11 cellular contexts compared by ENCODE assay signal in genomic region chr3:106025151-106025722, GRCh38.
DNase-seq lines count a peak whose midpoint lies in the region; ATAC-seq, FAIRE-seq and TF ChIP-seq lines count a peak whose summit lies in the region.
"Had no signal": no experiment of that assay in that cellular context is flagged by ENCODE, and none has a peak within 500 bp of the region (broad histone marks: within the 10 kb centered on the region; RNA-seq: fewer than 3 reads in every experiment).

No MANE protein-coding gene starts in this region.

- H3K27ac Mint-ChIP-seq in activated CD8-positive, alpha-beta memory T cell treated with anti-CD3 and anti-CD28 coated beads, Interleukin-2, amount 10 ng/mL, durations not matched to agents 7 days and 5 days: no peak overlapping the region
- no peak overlapping the region for H3K27ac Mint-ChIP-seq in activated naive CD8-positive, alpha-beta T cell treated with anti-CD3 and anti-CD28 coated beads for 36 hours

- H3K36me3 Mint-ChIP-seq in activated CD8-positive, alpha-beta memory T cell treated with anti-CD3 and anti-CD28 coated beads, Interleukin-2, amount 10 ng/mL, durations not matched to agents 7 days and 5 days: peaks cover 11% of the 10 kb centered on the region
- H3K36me3 Mint-ChIP-seq in activated naive CD8-positive, alpha-beta T cell treated with anti-CD3 and anti-CD28 coated beads for 36 hours: peaks cover 6% of the 10 kb centered on the region

- peaks cover 7% of the 10 kb centered on the region for H3K9me3 Mint-ChIP-seq in activated CD8-positive, alpha-beta memory T cell treated with anti-CD3 and anti-CD28 coated beads, Interleukin-2, amount 10 ng/mL, durations not matched to agents 7 days and 5 days (ENCODE audit: low read depth)
- peaks cover 3% of the 10 kb centered on the region for H3K9me3 Mint-ChIP-seq in activated naive CD8-positive, alpha-beta T cell treated with anti-CD3 and anti-CD28 coated beads for 36 hours
- H3K9me3 Mint-ChIP-seq: activated T-cell treated with anti-CD3 and anti-CD28 coated beads, Interleukin-2, amount 50 U/mL, for 4 hours had no signal

- H4K5ac ChIP-seq in H1 (ENCODE audit: insufficient read length, low read depth, low read length): no peak overlapping the region

- H2BK20ac ChIP-seq in H1 (ENCODE audit: low read length): no peak overlapping the region

- H3K27me3 ChIP-seq in H1 (replicated peaks in 1 of 4; ENCODE audit: control insufficient read depth in 3 of 4, extremely low read depth in 1 of 4, insufficient read depth in 3 of 4, low read length in 3 of 4) (no peaks in the 10 kb centered on the region), neuronal stem cell (ENCODE audit: control insufficient read depth in 3 of 3, insufficient read depth in 3 of 3, low read depth in 1 of 3, low read length in 3 of 3) (no peaks in the 10 kb centered on the region)

- no peak overlapping the region for H2AK5ac ChIP-seq in H1 (ENCODE audit: low read depth, low read length)
- H2AK5ac ChIP-seq in neuronal stem cell (ENCODE audit: low read depth, low read length): no peak overlapping the region

- H2BK5ac ChIP-seq in H1 (ENCODE audit: low read depth, low read length): no peak overlapping the region
- H2BK5ac ChIP-seq in neuronal stem cell (ENCODE audit: low read length): no peak overlapping the region

- no peaks in the 10 kb centered on the region for H3K23me2 ChIP-seq in H1 (ENCODE audit: low read depth, low read length)

- no peak overlapping the region for H3K4me3 Mint-ChIP-seq in activated CD8-positive, alpha-beta memory T cell treated with anti-CD3 and anti-CD28 coated beads, Interleukin-2, amount 10 ng/mL, durations not matched to agents 7 days and 5 days
- H3K4me3 Mint-ChIP-seq in activated naive CD8-positive, alpha-beta T cell treated with anti-CD3 and anti-CD28 coated beads for 36 hours: no peak overlapping the region
- H3K4me3 Mint-ChIP-seq: activated T-cell treated with anti-CD3 and anti-CD28 coated beads, Interleukin-2, amount 50 U/mL, for 4 hours had no signal

- no peak overlapping the region for H3K9ac ChIP-seq in H1 (replicated peaks in 1 of 4; ENCODE audit: extremely low read depth in 1 of 4, low read depth in 3 of 4, low read length in 3 of 4)
- H3K9ac ChIP-seq in neuronal stem cell (ENCODE audit: low read depth, low read length, poor library complexity): no peak overlapping the region

- no peak overlapping the region for H3K4me2 ChIP-seq in H1 (ENCODE audit: insufficient read depth in 1 of 2, low read depth in 2 of 2, low read length in 2 of 2)
- no peak overlapping the region for H3K4me2 ChIP-seq in neuronal stem cell (ENCODE audit: insufficient read depth, low read length, poor library complexity, severe bottlenecking)

- no peak for FAIRE-seq in H1 (lab: Jason Lieb, UNC)

- H3K4me3 ChIP-seq in H1 (ENCODE audit: extremely low read depth in 1 of 4, insufficient read depth in 2 of 4, low read depth in 3 of 4, low read length in 4 of 4) (no peak overlapping the region), neuronal stem cell (ENCODE audit: low read length in 2 of 2) (no peak overlapping the region)

- H2BK120ac ChIP-seq in H1 (replicated peaks; ENCODE audit: low read depth, low read length) (no peak overlapping the region), neuronal stem cell (ENCODE audit: low read depth, low read length) (no peak overlapping the region)

- peak overlapping the region; percentile 78 for H2AFZ ChIP-seq in H1 (ENCODE audit: low read length)
- peak overlapping the region; percentile 70 for H2AFZ ChIP-seq in neuronal stem cell (ENCODE audit: low read length)

- no peak for TF ChIP-seq EP300 in H1 (IDR thresholded peaks at IDR 0.05; ENCODE audit: borderline replicate concordance in 1 of 2, low read depth in 2 of 2, low read length in 2 of 2)

- H3K23ac ChIP-seq in H1 (ENCODE audit: insufficient read length): no peak overlapping the region
- H3K23ac ChIP-seq in neuronal stem cell (ENCODE audit: low read depth, low read length, poor library complexity): no peak overlapping the region

- no peak overlapping the region for H3K4ac ChIP-seq in H1 (replicated peaks; ENCODE audit: insufficient read length, low read depth, low read length)
- H3K4ac ChIP-seq in neuronal stem cell (ENCODE audit: low read length): no peak overlapping the region

- H2BK12ac ChIP-seq in H1 (ENCODE audit: low read depth, low read length): peak overlapping the region; percentile 40; the same call in 1 of the 2 replicates
- no peak overlapping the region for H2BK12ac ChIP-seq in neuronal stem cell (ENCODE audit: low read length)

- CTCF ChIA-PET in H1 (lab: Charles Lee; ENCODE audit: partially characterized antibody): no interaction called here
- CTCF ChIA-PET in activated CD8-positive, alpha-beta memory T cell treated with anti-CD3 and anti-CD28 coated beads, Interleukin-2, amount 10 ng/mL, durations not matched to agents 7 days and 5 days (lab: Charles Lee): interaction anchor here (1.1 kb wide), 1 partner anchor 14 kb away, joined by 3 read pairs; no protein-coding TSS in a partner anchor

- H3K9me3 ChIP-seq in H1 (ENCODE audit: insufficient read depth in 2 of 2, low read depth in 1 of 2, low read length in 1 of 2) (no peaks in the 10 kb centered on the region; a peak in 1 of 4 replicates), neuronal stem cell (replicated peaks in 1 of 2; ENCODE audit: control insufficient read depth in 2 of 2, insufficient read depth in 1 of 2, low read depth in 1 of 2, low read length in 2 of 2) (no peaks in the 10 kb centered on the region)

- no peaks in the 10 kb centered on the region for H3K4me1 ChIP-seq in H1 (replicated peaks in 1 of 4; ENCODE audit: control insufficient read depth in 3 of 4, insufficient read depth in 4 of 4, low read length in 3 of 4)
- no peaks in the 10 kb centered on the region for H3K4me1 ChIP-seq in neuronal stem cell (ENCODE audit: control insufficient read depth in 2 of 2, insufficient read depth in 1 of 2, low read depth in 1 of 2, low read length in 2 of 2)

- H4K91ac ChIP-seq in H1 (replicated peaks; ENCODE audit: insufficient read length, low read length) (peak overlapping the region; percentile 30), neuronal stem cell (ENCODE audit: low read depth, low read length, poor library complexity) (no peak overlapping the region)

- no peaks in the 10 kb centered on the region for H3K79me1 ChIP-seq in H1 (ENCODE audit: low read depth, low read length)
- H3K79me1 ChIP-seq in neuronal stem cell (ENCODE audit: low read depth, low read length): no peaks in the 10 kb centered on the region

- no peaks in the 10 kb centered on the region for H3K4me1 Mint-ChIP-seq in activated CD8-positive, alpha-beta memory T cell treated with anti-CD3 and anti-CD28 coated beads, Interleukin-2, amount 10 ng/mL, durations not matched to agents 7 days and 5 days
- peaks cover 3% of the 10 kb centered on the region for H3K4me1 Mint-ChIP-seq in activated naive CD8-positive, alpha-beta T cell treated with anti-CD3 and anti-CD28 coated beads for 36 hours

- WGBS in H1 (ENCODE audit: extremely low coverage in 1 of 2, insufficient coverage in 1 of 2, insufficient read length in 1 of 2, insufficient replicate concordance in 2 of 2, low coverage in 1 of 2, low lambda C conversion rate in 2 of 2, missing lambda C conversion rate in 1 of 2), 2 experiments: 89% methylated on average over 4 of the region's 4 CpGs; no CpG with 5 or more reads in 1 of the 2 experiments
- WGBS in neuronal stem cell (ENCODE audit: extremely low coverage in 2 of 2, insufficient read length in 2 of 2, insufficient replicate concordance in 1 of 2), 2 donors: no CpG with 5 or more reads among the region's 4 CpGs

- H3K27me3 Mint-ChIP-seq in activated CD8-positive, alpha-beta memory T cell treated with anti-CD3 and anti-CD28 coated beads, Interleukin-2, amount 10 ng/mL, durations not matched to agents 7 days and 5 days: no peaks in the 10 kb centered on the region
- no peaks in the 10 kb centered on the region for H3K27me3 Mint-ChIP-seq in activated naive CD8-positive, alpha-beta T cell treated with anti-CD3 and anti-CD28 coated beads for 36 hours

- TF ChIP-seq RAD21 in H1 (IDR thresholded peaks at IDR 0.05 in 1 of 2, conservative IDR thresholded peaks at IDR 0.05 in 1 of 2; ENCODE audit: low read depth in 2 of 2, low read length in 2 of 2): no peak

- H3K27ac ChIP-seq in H1 (ENCODE audit: low read depth, low read length) (no peak overlapping the region), neuronal stem cell (replicated peaks; ENCODE audit: low read length) (no peak overlapping the region)

- no peaks in the 10 kb centered on the region for H3K79me2 ChIP-seq in H1 (ENCODE audit: control insufficient read depth in 1 of 2, insufficient read depth in 2 of 2, low read length in 2 of 2)

- H3K14ac ChIP-seq in H1 (ENCODE audit: insufficient read length) (no peak overlapping the region), neuronal stem cell (ENCODE audit: low read length) (no peak overlapping the region)

- no peak for ATAC-seq in activated CD8-positive, alpha-beta memory T cell treated with anti-CD3 and anti-CD28 coated beads, Interleukin-2, amount 10 ng/mL, durations not matched to agents 7 days and 5 days
- no peak for ATAC-seq in HG03457 (IDR thresholded peaks at IDR 0.05; ENCODE audit: unreplicated experiment)
- ATAC-seq: activated T-cell treated with anti-CD3 and anti-CD28 coated beads, Interleukin-2, amount 50 U/mL, for 4 hours had no signal

- peak; percentile 64 for DNase-seq in EH (ENCODE audit: low read depth)
- peak; percentile 84 for DNase-seq in NCI-H2196 (lab: John Stamatoyannopoulos, UW; ENCODE audit: unreplicated experiment)
- no peak for DNase-seq in H1 (ENCODE audit: low read depth in 1 of 2, low spot score in 2 of 2)
- no peak for DNase-seq in neuronal stem cell (ENCODE audit: low spot score)
- DNase-seq in activated CD8-positive, alpha-beta memory T cell treated with anti-CD3 and anti-CD28 coated beads, Interleukin-2, amount 10 ng/mL, durations not matched to agents 7 days and 5 days: no peak
- DNase-seq in hippocampal formation (lab: John Stamatoyannopoulos, UW): no peak
- no peak for DNase-seq in activated naive CD8-positive, alpha-beta T cell treated with anti-CD3 and anti-CD28 coated beads for 36 hours
- DNase-seq: activated T-cell treated with anti-CD3 and anti-CD28 coated beads, Interleukin-2, amount 50 U/mL, for 4 hours; EL; stimulated activated CD4-positive, alpha-beta T cell treated with anti-CD3 and anti-CD28 coated beads, Interleukin-15, amount 100 ng/mL, for 24 hours had no signal

- H4K8ac ChIP-seq in H1 (ENCODE audit: extremely low read depth, insufficient read depth, low read length) (no peak overlapping the region), neuronal stem cell (ENCODE audit: low read depth, low read length) (no peak overlapping the region)

- TF ChIP-seq POLR2A in H1 (IDR thresholded peaks at IDR 0.05; ENCODE audit: control extremely low read depth in 1 of 2, low read depth in 2 of 2, low read length in 2 of 2): no peak

- H3K18ac ChIP-seq in H1 (ENCODE audit: extremely low read depth, low read length) (no peak overlapping the region), neuronal stem cell (ENCODE audit: low read length) (no peak overlapping the region)

- H2BK15ac ChIP-seq in H1 (ENCODE audit: low read length): no peak overlapping the region
- H2BK15ac ChIP-seq in neuronal stem cell (ENCODE audit: low read length): no peak overlapping the region

- TF ChIP-seq CTCF in H1 (IDR thresholded peaks at IDR 0.05; ENCODE audit: control extremely low read depth in 1 of 3, insufficient read depth in 1 of 3, low read depth in 1 of 3, low read length in 3 of 3): no peak

- peak overlapping the region; percentile 10 for H3K56ac ChIP-seq in H1 (replicated peaks; ENCODE audit: insufficient read length, low read depth, low read length)

- H3K36me3 ChIP-seq in H1 (ENCODE audit: control insufficient read depth in 2 of 4, insufficient read depth in 4 of 4, low read length in 3 of 4) (no peaks in the 10 kb centered on the region), neuronal stem cell (replicated peaks in 1 of 2; ENCODE audit: control insufficient read depth in 2 of 2, insufficient read depth in 2 of 2, low read length in 2 of 2) (no peaks in the 10 kb centered on the region)

- POLR2A ChIA-PET in H1 (lab: Charles Lee; ENCODE audit: partially characterized antibody): no interaction called here

- H4K20me1 ChIP-seq in H1 (replicated peaks in 1 of 2; ENCODE audit: control insufficient read depth in 1 of 2, insufficient read depth in 2 of 2, low read length in 2 of 2): no peaks in the 10 kb centered on the region

Comparison
In these comparisons a context has a peak if more than half of its experiments do, and no peak if none do; other contexts are left out.
1. DNase-seq: peak in EH (single experiment) and NCI-H2196 (single experiment); none in H1 (0 of 2), neuronal stem cell (single experiment), activated CD8-positive, alpha-beta memory T cell treated with anti-CD3 and anti-CD28 coated beads, Interleukin-2, amount 10 ng/mL, durations not matched to agents 7 days and 5 days (single experiment), hippocampal formation (0 of 2) and activated naive CD8-positive, alpha-beta T cell treated with anti-CD3 and anti-CD28 coated beads for 36 hours (single experiment).